In genomic region chr1:21924503-21925005, GRCh38 we compare ENCODE assay signal across 1 cellular context.
TF ChIP-seq lines count a peak whose summit lies in the region.

No MANE protein-coding gene starts in this region.

TF ChIP-seq in K562, 482 proteins besides CTCF, POLR2A, EP300 and RAD21 (continued from another document and continues in another):
- 0 out of 2 replicates have a peak, but pooled peaks have one; percentile 53 for TF ChIP-seq FOXK1 (CRISPR knock-in tag; IDR thresholded peaks at IDR 0.05; ENCODE audit: borderline replicate concordance)
- no peak for TF ChIP-seq NCOR1 (IDR thresholded peaks at IDR 0.05)
- no peak for TF ChIP-seq ZNF717 (CRISPR knock-in tag; IDR thresholded peaks at IDR 0.05)
- peak; percentile 49; the same call in 1 of the 2 replicates for TF ChIP-seq CEBPG (CRISPR knock-in tag; IDR thresholded peaks at IDR 0.05)
- TF ChIP-seq CEBPG (tag; conservative IDR thresholded peaks at IDR 0.05 in 1 of 2, IDR thresholded peaks at IDR 0.05 in 1 of 2), result no peak
- TF ChIP-seq ZNF316 (IDR thresholded peaks at IDR 0.05), result no peak
- TF ChIP-seq EWSR1 (IDR thresholded peaks at IDR 0.05; ENCODE audit: borderline replicate concordance, low read depth, partially characterized antibody), result no peak
- TF ChIP-seq TAF9B (IDR thresholded peaks at IDR 0.05; ENCODE audit: partially characterized antibody), result no peak
- TF ChIP-seq ZHX1 (conservative IDR thresholded peaks at IDR 0.05; ENCODE audit: low read length), result no peak
- no peak for TF ChIP-seq MCM3 (IDR thresholded peaks at IDR 0.05)
- no peak for TF ChIP-seq ZNF445 (CRISPR knock-in tag; IDR thresholded peaks at IDR 0.05; ENCODE audit: low read depth)
- TF ChIP-seq FUS (optimal IDR thresholded peaks at IDR 0.05; ENCODE audit: low read depth, low read length), result no peak
- TF ChIP-seq MXD1 (CRISPR knock-in tag; IDR thresholded peaks at IDR 0.05; ENCODE audit: borderline replicate concordance, poor library complexity, severe bottlenecking), result no peak
- no peak for TF ChIP-seq NFATC3 (IDR thresholded peaks at IDR 0.05)
- no peak for TF ChIP-seq HDAC8 (tag; IDR thresholded peaks at IDR 0.05)
- no peak for TF ChIP-seq HLTF (IDR thresholded peaks at IDR 0.05)
- no peak for TF ChIP-seq FOXJ3 (CRISPR knock-in tag; IDR thresholded peaks at IDR 0.05)
- no peak for TF ChIP-seq ETV6 (IDR thresholded peaks at IDR 0.05; ENCODE audit: borderline replicate concordance in 1 of 2, low read depth in 2 of 2, low read length in 1 of 2)
- TF ChIP-seq ETV6 (CRISPR knock-in tag; IDR thresholded peaks at IDR 0.05; ENCODE audit: borderline replicate concordance), result no peak
- no peak for TF ChIP-seq XRCC3 (IDR thresholded peaks at IDR 0.05)
- no peak for TF ChIP-seq ZNF134 (CRISPR knock-in tag; conservative IDR thresholded peaks at IDR 0.05)
- TF ChIP-seq CREBBP (IDR thresholded peaks at IDR 0.05; ENCODE audit: low read depth, low read length), result no peak
- TF ChIP-seq ZNF75A (CRISPR knock-in tag; IDR thresholded peaks at IDR 0.05), result no peak
- no peak for TF ChIP-seq ZNF518B (CRISPR knock-in tag; IDR thresholded peaks at IDR 0.05)
- no peak for TF ChIP-seq TSC22D4 (tag; IDR thresholded peaks at IDR 0.05)
- TF ChIP-seq ZNF778 (CRISPR knock-in tag; IDR thresholded peaks at IDR 0.05), result no peak
- no peak for TF ChIP-seq MCM5 (IDR thresholded peaks at IDR 0.05; ENCODE audit: low read depth)
- TF ChIP-seq PBX2 (CRISPR knock-in tag; IDR thresholded peaks at IDR 0.05; ENCODE audit: low read depth), result no peak
- no peak for TF ChIP-seq PBX2 (tag; conservative IDR thresholded peaks at IDR 0.05; ENCODE audit: low read depth)
- TF ChIP-seq ZNF395 (CRISPR knock-in tag; IDR thresholded peaks at IDR 0.05), result no peak
- no peak for TF ChIP-seq PTBP1 (IDR thresholded peaks at IDR 0.05; ENCODE audit: low read depth, low read length)
- TF ChIP-seq ZNF282 (CRISPR knock-in tag; IDR thresholded peaks at IDR 0.05), result no peak
- peak; percentile 98 for TF ChIP-seq SPI1 (IDR thresholded peaks at IDR 0.05; ENCODE audit: borderline replicate concordance, low read depth, low read length)
- TF ChIP-seq NFE2L1 (tag; IDR thresholded peaks at IDR 0.05; ENCODE audit: borderline replicate concordance, low read depth), result no peak
- TF ChIP-seq ZNF639 (CRISPR knock-in tag; conservative IDR thresholded peaks at IDR 0.05 in 1 of 2, IDR thresholded peaks at IDR 0.05 in 1 of 2), result peak in 1 of 2 experiments; percentile 71; a peak in 1 of 4 replicates
- peak; percentile 59; the same call in 1 of the 2 replicates for TF ChIP-seq CBX1 (IDR thresholded peaks at IDR 0.05; ENCODE audit: low read depth)
- no peak for TF ChIP-seq RBM22 (IDR thresholded peaks at IDR 0.05; ENCODE audit: low read depth, low read length, poor library complexity, severe bottlenecking)
- TF ChIP-seq ETV5 (CRISPR knock-in tag; IDR thresholded peaks at IDR 0.05; ENCODE audit: low read depth), result no peak
- no peak for TF ChIP-seq CBX5 (IDR thresholded peaks at IDR 0.05; ENCODE audit: borderline replicate concordance, low read depth)
- peak; percentile 37; the same call in 1 of the 2 replicates for TF ChIP-seq ATF4 (CRISPR knock-in tag; IDR thresholded peaks at IDR 0.05)
- TF ChIP-seq TFAM (CRISPR knock-in tag; conservative IDR thresholded peaks at IDR 0.05), result no peak
- no peak for TF ChIP-seq LARP7 (IDR thresholded peaks at IDR 0.05)
- TF ChIP-seq THRB (CRISPR knock-in tag; conservative IDR thresholded peaks at IDR 0.05), result no peak
- 0 out of 2 replicates have a peak, but pooled peaks have one; percentile 42 for TF ChIP-seq ESRRA (IDR thresholded peaks at IDR 0.05; ENCODE audit: borderline replicate concordance, low read depth)
- no peak for TF ChIP-seq IRF9 (tag; IDR thresholded peaks at IDR 0.05)
